Comparison of ENCODE assay signal across 8 cellular contexts in genomic region chr2:199485732-199486335, GRCh38. TPM values are rescaled to one million over a fixed set of nuclear protein-coding genes. Genes with fewer than 3 reads are reported as not detected.
A peak's percentile ranks its signal among the peaks of the same experiment; 100 is the strongest.
DNase-seq lines count a peak whose midpoint lies in the region; ATAC-seq and TF ChIP-seq lines count a peak whose summit lies in the region.

No MANE protein-coding gene starts in this region.

- H3K27me3 Mint-ChIP-seq in activated naive CD8-positive, alpha-beta T cell treated with anti-CD3 and anti-CD28 coated beads, Interleukin-2, amount 10 ng/mL, durations not matched to agents 7 days and 5 days: peaks cover 10% of the 10 kb centered on the region

- H3K9me3 Mint-ChIP-seq in activated naive CD8-positive, alpha-beta T cell treated with anti-CD3 and anti-CD28 coated beads, Interleukin-2, amount 10 ng/mL, durations not matched to agents 7 days and 5 days: no peaks in the 10 kb centered on the region

- H3K9me3 ChIP-seq in transverse colon (no peaks in the 10 kb centered on the region), suprapubic skin (no peaks in the 10 kb centered on the region)

- no peak overlapping the region for H3K4me3 Mint-ChIP-seq in activated naive CD8-positive, alpha-beta T cell treated with anti-CD3 and anti-CD28 coated beads, Interleukin-2, amount 10 ng/mL, durations not matched to agents 7 days and 5 days

- 13 to 14% methylated on average over 5 of the region's 5 CpGs for WGBS in transverse colon (ENCODE audit: low coverage in 1 of 2), 2 donors
- WGBS in suprapubic skin: 20% methylated on average over 5 of the region's 5 CpGs

- no peaks in the 10 kb centered on the region for H3K4me1 Mint-ChIP-seq in activated naive CD8-positive, alpha-beta T cell treated with anti-CD3 and anti-CD28 coated beads, Interleukin-2, amount 10 ng/mL, durations not matched to agents 7 days and 5 days

- TF ChIP-seq EP300 in transverse colon (IDR thresholded peaks at IDR 0.05; ENCODE audit: low read depth) (no peak), suprapubic skin (IDR thresholded peaks at IDR 0.05) (no peak)

- H3K4me1 ChIP-seq in transverse colon (peaks cover 0 to 3% (median 0%) of the 10 kb centered on the region in 4 donors), suprapubic skin (no peaks in the 10 kb centered on the region)

- POLR2A ChIA-PET in activated naive CD8-positive, alpha-beta T cell treated with anti-CD3 and anti-CD28 coated beads, Interleukin-2, amount 10 ng/mL, durations not matched to agents 7 days and 5 days (lab: Charles Lee): no interaction called here

- TF ChIP-seq POLR2A in transverse colon (IDR thresholded peaks at IDR 0.05): no peak
- TF ChIP-seq POLR2A in suprapubic skin (IDR thresholded peaks at IDR 0.05): no peak

- H3K27me3 ChIP-seq in transverse colon: peaks cover 4% of the 10 kb centered on the region
- H3K27me3 ChIP-seq in suprapubic skin: peaks cover 10% of the 10 kb centered on the region

- peak; percentile 76 for ATAC-seq in HG03196 (IDR thresholded peaks at IDR 0.05; ENCODE audit: unreplicated experiment)
- no peak for ATAC-seq in activated naive CD8-positive, alpha-beta T cell treated with anti-CD3 and anti-CD28 coated beads, Interleukin-2, amount 10 ng/mL, durations not matched to agents 7 days and 5 days (ENCODE audit: low read depth)

- TF ChIP-seq CTCF in 22Rv1 (IDR thresholded peaks at IDR 0.05) (peak; percentile 87), transverse colon (IDR thresholded peaks at IDR 0.05) (peak; percentile 43 to 61 (median 57)), suprapubic skin (IDR thresholded peaks at IDR 0.05) (peak in 1 of 2 donors; percentile 27)

- no peaks in the 10 kb centered on the region for H3K36me3 Mint-ChIP-seq in activated naive CD8-positive, alpha-beta T cell treated with anti-CD3 and anti-CD28 coated beads, Interleukin-2, amount 10 ng/mL, durations not matched to agents 7 days and 5 days

- in situ Hi-C loops in transverse colon (cut with MboI; ENCODE audit: low pct_ligation_motif_present in 1 of 4, low pct_unique_long_range_greater_than_20kb in 1 of 4, low sequenced_read_pairs in 3 of 4): loop anchor here in 3 of 4 donors (25.0 kb wide), 2 partner anchors 251 to 1174 kb away; no protein-coding TSS in a partner anchor

- H3K27ac Mint-ChIP-seq in activated naive CD8-positive, alpha-beta T cell treated with anti-CD3 and anti-CD28 coated beads, Interleukin-2, amount 10 ng/mL, durations not matched to agents 7 days and 5 days: no peak overlapping the region

- intact Hi-C loops in transverse colon (cut with DNase I; ENCODE audit: low total_unique reads): no loop called here

- H3K27ac ChIP-seq in 22Rv1: no peak overlapping the region
- no peak overlapping the region for H3K27ac ChIP-seq in transverse colon
- H3K27ac ChIP-seq in suprapubic skin: no peak overlapping the region

- H3K36me3 ChIP-seq in transverse colon: no peaks in the 10 kb centered on the region
- no peaks in the 10 kb centered on the region for H3K36me3 ChIP-seq in suprapubic skin

- H3K4me3 ChIP-seq in transverse colon (no peak overlapping the region), suprapubic skin (no peak overlapping the region)

- DNase-seq in ELF-1 (ENCODE audit: low read depth, low spot score) (peak; percentile 82), NCI-H69 (lab: John Stamatoyannopoulos, UW) (peak; percentile 70), islet precursor cell (peak; percentile 87), transverse colon (peak; percentile 82), suprapubic skin (ENCODE audit: low spot score in 2 of 2) (no peak)
- peak; percentile 38 for DNase-seq in activated naive CD8-positive, alpha-beta T cell treated with anti-CD3 and anti-CD28 coated beads, Interleukin-2, amount 10 ng/mL, durations not matched to agents 7 days and 5 days

RNA-seq across cellular contexts. Expression of gene SATB2, which starts 28.1 kb away (rescaled TPM):
- under 1 TPM; 0.06 to 0.11 TPM for total RNA-seq in activated naive CD8-positive, alpha-beta T cell treated with anti-CD3 and anti-CD28 coated beads, Interleukin-2, amount 10 ng/mL, durations not matched to agents 7 days and 5 days
- total RNA-seq in transverse colon (100 to 1,000 TPM; 289 to 316 (median 293) TPM), suprapubic skin (10 to 100 TPM in 1 of 4 donors, 1 to 10 TPM in 3; 2.9 to 12.1 (median 3.9) TPM)

Comparison
In these comparisons a context has a peak if more than half of its experiments do, and no peak if none do; other contexts are left out.
1. DNase-seq: peak in ELF-1 (single experiment), NCI-H69 (single experiment), activated naive CD8-positive, alpha-beta T cell treated with anti-CD3 and anti-CD28 coated beads, Interleukin-2, amount 10 ng/mL, durations not matched to agents 7 days and 5 days (single experiment), islet precursor cell (single experiment) and transverse colon (single experiment); none in suprapubic skin (0 of 2).
2. RNA of gene SATB2, which starts 28.1 kb away (total RNA-seq): 289 to 316 TPM in transverse colon; 2.9 to 12.1 TPM in suprapubic skin and 0.06 to 0.11 TPM in activated naive CD8-positive, alpha-beta T cell treated with anti-CD3 and anti-CD28 coated beads, Interleukin-2, amount 10 ng/mL, durations not matched to agents 7 days and 5 days; every median in the first group is over 10 times any median in the second.